Comparison of ENCODE assay signal across 8 cellular contexts in the genomic region with DNA sequence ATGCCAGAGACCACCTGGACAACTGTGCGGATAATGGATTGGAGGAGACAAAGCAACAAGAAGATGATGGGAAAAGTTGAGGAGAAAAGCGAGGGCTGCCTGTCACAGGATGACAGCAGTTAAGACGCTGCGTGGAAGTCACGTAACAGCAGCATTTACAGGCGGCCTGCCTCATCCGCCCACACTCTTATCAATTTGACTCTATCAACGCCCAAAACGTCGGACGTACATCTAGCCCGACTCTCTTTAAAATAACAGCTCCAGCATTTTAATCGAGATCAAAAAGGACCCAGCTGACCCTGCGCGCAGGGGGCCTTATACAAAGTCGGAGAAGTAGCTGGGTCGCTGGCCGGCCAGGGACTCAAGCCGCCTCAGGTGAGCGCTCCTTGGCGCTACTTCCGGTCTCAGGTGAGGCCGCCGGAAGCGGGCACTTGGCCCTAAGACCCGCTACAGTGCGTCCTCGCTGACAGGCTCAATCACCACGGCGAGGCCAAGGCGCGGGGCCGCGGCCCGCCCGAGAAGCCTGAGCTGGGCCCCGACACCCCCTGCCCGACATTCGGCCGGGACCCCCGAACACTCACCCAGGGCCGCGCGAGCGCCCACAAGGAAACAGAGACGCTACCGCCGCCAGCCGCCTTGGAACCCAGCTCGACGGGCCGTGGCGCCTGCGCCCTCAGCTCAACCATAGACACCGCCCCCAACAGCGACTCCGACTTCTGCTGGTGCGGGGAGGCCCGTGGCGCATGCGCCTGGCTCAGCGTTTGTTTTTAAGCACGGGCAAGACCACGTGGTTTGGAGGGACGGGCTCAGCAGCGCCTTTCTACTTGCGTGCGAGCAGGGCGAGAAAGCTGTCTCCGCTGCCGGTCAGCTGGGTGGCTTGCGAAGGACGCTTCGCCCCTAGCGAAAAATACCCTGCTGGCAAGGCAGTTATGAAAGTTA. TPM values are rescaled to one million over a fixed set of nuclear protein-coding genes. Genes with fewer than 3 reads are reported as not detected.
DNase-seq lines count a peak whose midpoint lies in the region; ATAC-seq lines count a peak whose summit lies in the region.

A gene (minus strand): TSS at position 741 of the 939 bp plus-strand sequence.

- H3K27me3 ChIP-seq in effector memory CD4-positive, alpha-beta T cell (replicated peaks; ENCODE audit: control insufficient read depth, insufficient read depth, low read length, poor library complexity, severe bottlenecking) = no peaks in the 10 kb centered on the region

- DNase-seq in COLO829 (ENCODE audit: low spot score) (peak; percentile 99), HT-29 (ENCODE audit: low spot score) (peak; percentile 93), medulla oblongata (ENCODE audit: extremely low spot score) (peak; percentile 98)
- DNase-seq in NK-92 treated with Interleukin-12 subunit alpha and Interleukin-12 subunit beta, amount 100 ng/mL, for 24 hours (lab: John Stamatoyannopoulos, UW) = peak; percentile 96
- peak; percentile 90 to 95 (median 91) for DNase-seq in effector memory CD4-positive, alpha-beta T cell
- peak; percentile 90 to 95 (median 94) for DNase-seq in stimulated activated CD4-positive, alpha-beta T cell treated with anti-CD3 and anti-CD28 coated beads, TNF-alpha, amount 100 ng/mL, for 48 hours (ENCODE audit: low read depth in 3 of 3)

- no peaks in the 10 kb centered on the region for H3K9me3 ChIP-seq in effector memory CD4-positive, alpha-beta T cell (ENCODE audit: control insufficient read depth, low read length)

- no peaks in the 10 kb centered on the region for H3K36me3 ChIP-seq in effector memory CD4-positive, alpha-beta T cell (ENCODE audit: control insufficient read depth, insufficient read depth, low read length)

- H3K27ac ChIP-seq in effector memory CD4-positive, alpha-beta T cell (ENCODE audit: insufficient read depth, low read length, poor library complexity, severe bottlenecking) = peak within 1 kb of the TSS; percentile 74

- peaks cover 5% of the 10 kb centered on the region for H3K4me1 ChIP-seq in effector memory CD4-positive, alpha-beta T cell (ENCODE audit: control insufficient read depth, insufficient read depth, low read length, poor library complexity, severe bottlenecking)

- CTCF ChIA-PET in activated CD8-positive, alpha-beta memory T cell treated with anti-CD3 and anti-CD28 coated beads for 36 hours (lab: Charles Lee) = no interaction called here

- ATAC-seq in GM21360 (IDR thresholded peaks at IDR 0.05; ENCODE audit: unreplicated experiment) = peak; percentile 74

- POLR2A ChIA-PET in activated CD8-positive, alpha-beta memory T cell treated with anti-CD3 and anti-CD28 coated beads for 36 hours (lab: Charles Lee) = interaction anchor here (0.6 kb wide), 1 partner anchor 28 kb away, joined by 4 read pairs; no protein-coding TSS in a partner anchor

- H3K4me3 ChIP-seq in effector memory CD4-positive, alpha-beta T cell (ENCODE audit: insufficient read depth, low read depth, low read length, poor library complexity, severe bottlenecking) = peak within 1 kb of the TSS; percentile 86

RNA-seq across cellular contexts. Expression of the gene that starts here (rescaled TPM):
- 4.2 and 5.3 TPM in 2 replicates for total RNA-seq in HT-29 (2014; rRNA removed; shearing (Covaris generic))
- total RNA-seq in activated CD8-positive, alpha-beta memory T cell treated with anti-CD3 and anti-CD28 coated beads for 36 hours = 10 to 100 TPM; 14.9 to 19.2 TPM

Comparison
In these comparisons a context has a peak if more than half of its experiments do, and no peak if none do; other contexts are left out.
1. Peak in every context shown above with its lines: DNase-seq, ATAC-seq, H3K4me3 ChIP-seq and H3K27ac ChIP-seq.